Comparison of ENCODE assay signal across 10 cellular contexts in genomic region chr14:90785474-90785873, GRCh38. TPM values are rescaled to one million over a fixed set of nuclear protein-coding genes. Genes with fewer than 3 reads are reported as not detected.
DNase-seq lines count a peak whose midpoint lies in the region; ATAC-seq and TF ChIP-seq lines count a peak whose summit lies in the region.
"Had no signal": no experiment of that assay in that cellular context is flagged by ENCODE, and none has a peak within 500 bp of the region (broad histone marks: within the 10 kb centered on the region; RNA-seq: fewer than 3 reads in every experiment).

No MANE protein-coding gene starts in this region.

- no peaks in the 10 kb centered on the region for H3K27me3 ChIP-seq in fibroblast of lung (ENCODE audit: control insufficient read depth, insufficient read depth, low read length)
- no peaks in the 10 kb centered on the region for H3K27me3 ChIP-seq in esophagus squamous epithelium

- DNase-seq in SK-MEL-5 (ENCODE audit: low read depth, low spot score) (peak; percentile 63), fibroblast of lung (ENCODE audit: low read depth in 2 of 2) (peak; percentile 25 to 27), pons (ENCODE audit: low spot score) (peak; percentile 74), esophagus squamous epithelium (lab: John Stamatoyannopoulos, UW) (no peak)
- no peak for DNase-seq in activated effector memory CD4-positive, alpha-beta T cell treated with anti-CD3 and anti-CD28 coated beads, Interleukin-2, amount 50 U/mL, for 16 hours
- no peak for DNase-seq in activated CD4-positive, alpha-beta T cell treated with anti-CD3 and anti-CD28 coated beads for 4 hours
- DNase-seq: activated naive CD4-positive, alpha-beta T cell treated with Interleukin-2 at 50 U/mL for 16 hours; NCI-H146 had no signal

- H3K4me1 ChIP-seq in fibroblast of lung (ENCODE audit: control insufficient read depth, extremely low read depth, insufficient read depth, low read length) (no peaks in the 10 kb centered on the region), esophagus squamous epithelium (no peaks in the 10 kb centered on the region)

- in situ Hi-C loops in SK-MEL-5 (cut with HindIII; ENCODE audit: low pct_unique_long_range_greater_than_20kb, low sequenced_read_pairs), result no loop called here

- peak; percentile 23 for TF ChIP-seq CTCF in GM12873 (IDR thresholded peaks at IDR 0.05; ENCODE audit: insufficient read depth, low read depth, low read length, missing control alignments)
- TF ChIP-seq CTCF in fibroblast of lung (conservative IDR thresholded peaks at IDR 0.05 in 1 of 2, IDR thresholded peaks at IDR 0.05 in 1 of 2; ENCODE audit: low read depth in 1 of 2, low read length in 2 of 2), result peak in 1 of 2 donors; percentile 10
- no peak for TF ChIP-seq CTCF in esophagus squamous epithelium (IDR thresholded peaks at IDR 0.05)

- no peak overlapping the region for H3K27ac ChIP-seq in fibroblast of lung (ENCODE audit: insufficient read depth, low read length)
- H3K27ac ChIP-seq in esophagus squamous epithelium, result no peak overlapping the region

- intact Hi-C loops in esophagus squamous epithelium (cut with DNase I), result no loop called here

- H3K9ac ChIP-seq in fibroblast of lung (ENCODE audit: insufficient read depth, low read length), result no peak overlapping the region

- no peaks in the 10 kb centered on the region for H4K20me1 ChIP-seq in fibroblast of lung (ENCODE audit: control insufficient read depth, extremely low read depth, insufficient read depth, low read length)

- no peak for ATAC-seq in GM18909 (IDR thresholded peaks at IDR 0.05; ENCODE audit: poor library complexity, unreplicated experiment)

- H3K4me2 ChIP-seq in fibroblast of lung (ENCODE audit: extremely low read depth, insufficient read depth, low read length), result no peak overlapping the region

- TF ChIP-seq POLR2A in esophagus squamous epithelium (IDR thresholded peaks at IDR 0.05), result no peak

- H3K79me2 ChIP-seq in fibroblast of lung (ENCODE audit: control insufficient read depth, insufficient read depth, low read length), result no peaks in the 10 kb centered on the region

- H3K36me3 ChIP-seq in fibroblast of lung (ENCODE audit: control insufficient read depth, insufficient read depth, low read length) (peaks cover 2% of the 10 kb centered on the region), esophagus squamous epithelium (peaks cover 0 to 47% (median 2%) of the 10 kb centered on the region in 3 donors)

- H3K9me3 ChIP-seq in fibroblast of lung (ENCODE audit: control insufficient read depth, insufficient read depth, low read depth, low read length), result no peaks in the 10 kb centered on the region
- H3K9me3 ChIP-seq in esophagus squamous epithelium, result no peaks in the 10 kb centered on the region

- no peak overlapping the region for H3K4me3 ChIP-seq in fibroblast of lung (replicated peaks in 1 of 4; ENCODE audit: control extremely low read depth in 1 of 4, insufficient read depth in 1 of 4, low read depth in 3 of 4, low read length in 4 of 4)
- H3K4me3 ChIP-seq in esophagus squamous epithelium, result no peak overlapping the region

- H2AFZ ChIP-seq in fibroblast of lung (ENCODE audit: low read length), result no peak overlapping the region

- 62 to 63% methylated on average over 7 of the region's 7 CpGs for WGBS in esophagus squamous epithelium, 2 donors

RNA-seq across cellular contexts. Expression of gene TTC7B, which starts 30.8 kb away (rescaled TPM):
- total RNA-seq in SK-MEL-5 (2014; rRNA removed; shearing (Covaris generic)), result 31.1 and 32.9 TPM in 2 replicates
- polyA plus RNA-seq in SK-MEL-5 (2015; cell fraction: cytosol; rRNA removed), result 43.5 and 54.5 TPM in 2 replicates
- 16.0 and 20.7 TPM in 2 replicates for polyA plus RNA-seq in SK-MEL-5 (2015; cell fraction: nucleus; rRNA removed)
- total RNA-seq in fibroblast of lung, result 10.8 and 18.8 TPM in 2 replicates
- polyA plus RNA-seq in fibroblast of lung, result 37.5 and 38.1 TPM in 2 replicates
- polyA plus RNA-seq in fibroblast of lung (2012), result 27.5 and 28.0 TPM in 2 replicates
- polyA minus RNA-seq in fibroblast of lung (ENCODE audit: low replicate concordance), result 48.4 and 128 TPM in 2 replicates
- total RNA-seq in esophagus squamous epithelium, result 10 to 100 TPM in 2 of 4 donors, 1 to 10 TPM in 2; 3.3 to 18.1 (median 10.0) TPM

Comparison
In these comparisons a context has a peak if more than half of its experiments do, and no peak if none do; other contexts are left out.
1. DNase-seq: peak in SK-MEL-5 (single experiment), fibroblast of lung (2 of 2) and pons (single experiment); none in activated effector memory CD4-positive, alpha-beta T cell treated with anti-CD3 and anti-CD28 coated beads, Interleukin-2, amount 50 U/mL, for 16 hours (single experiment), activated CD4-positive, alpha-beta T cell treated with anti-CD3 and anti-CD28 coated beads for 4 hours (0 of 2) and esophagus squamous epithelium (single experiment).